Comparison of ENCODE assay signal across 15 cellular contexts in genomic region chr13:30824651-30825050, GRCh38.
A peak's percentile ranks its signal among the peaks of the same experiment; 100 is the strongest.
DNase-seq lines count a peak whose midpoint lies in the region; ATAC-seq, FAIRE-seq and TF ChIP-seq lines count a peak whose summit lies in the region.
"Had no signal": no experiment of that assay in that cellular context is flagged by ENCODE, and none has a peak within 500 bp of the region (broad histone marks: within the 10 kb centered on the region; RNA-seq: fewer than 3 reads in every experiment).

No MANE protein-coding gene starts in this region.

- FAIRE-seq in pancreas (lab: Jason Lieb, UNC), result no peak
- FAIRE-seq in HTR-8/SVneo (lab: Jason Lieb, UNC), result no peak

- intact Hi-C loops in pancreas (cut with DNase I), result no loop called here

- peak overlapping the region; percentile 51 to 66 (median 58) for H3K27ac ChIP-seq in pancreas
- H3K27ac ChIP-seq: RWPE1, SJSA1 had no signal

- WGBS in pancreas, 2 donors, result 12 to 13% methylated on average over 10 of the region's 10 CpGs

- H3K27me3 ChIP-seq in pancreas, result no peaks in the 10 kb centered on the region
- H3K27me3 ChIP-seq: SJSA1 had no signal

- peak; percentile 83 to 94 (median 89) for ATAC-seq in pancreas

- H3K9me3 ChIP-seq in pancreas, result no peaks in the 10 kb centered on the region
- H3K9me3 ChIP-seq: SJSA1 had no signal

- H3K36me3 ChIP-seq in pancreas, result no peaks in the 10 kb centered on the region
- H3K36me3 ChIP-seq: SJSA1 had no signal

- no peak overlapping the region for H3K4me3 ChIP-seq in pancreas
- H3K4me3 ChIP-seq: SJSA1 had no signal

- no peak for TF ChIP-seq CTCF in pancreas (IDR thresholded peaks at IDR 0.05)

- H3K4me1 ChIP-seq in pancreas, result peaks cover 0 to 10% (median 0%) of the 10 kb centered on the region in 3 donors

- DNase-seq in COR-L47 (lab: John Stamatoyannopoulos, UW) (peak; percentile 49), NCI-H526 treated with DMSO at 0.1 percent for 48 hours (lab: John Stamatoyannopoulos, UW) (peak; percentile 78), islet precursor cell (peak; percentile 50), pancreas (peak in 1 of 6 donors; percentile 42), NCI-H524 treated with DMSO at 0.1 percent for 48 hours (lab: John Stamatoyannopoulos, UW) (no peak), HTR-8/SVneo (ENCODE audit: insufficient read length, low spot score) (no peak), HuH-7.5 (ENCODE audit: low spot score) (no peak)
- DNase-seq: AML-193; CD4-positive, alpha-beta T cell; DMS79 treated with DMSO at 0.1 percent for 48 hours; NCI-H146; NCI-H2081 treated with DMSO at 0.1 percent for 48 hours; SW 1271 had no signal

Comparison
In these comparisons a context has a peak if more than half of its experiments do, and no peak if none do; other contexts are left out.
1. DNase-seq: peak in COR-L47 (single experiment), NCI-H526 treated with DMSO at 0.1 percent for 48 hours (single experiment) and islet precursor cell (single experiment); none in NCI-H524 treated with DMSO at 0.1 percent for 48 hours (single experiment), HTR-8/SVneo (single experiment) and HuH-7.5 (single experiment).